23 cellular contexts compared by ENCODE assay signal in genomic region chr10:13490503-13490902, GRCh38.
"Had no signal": no experiment of that assay in that cellular context is flagged by ENCODE, and none has a peak within 500 bp of the region (broad histone marks: within the 10 kb centered on the region; RNA-seq: fewer than 3 reads in every experiment).

No MANE protein-coding gene starts in this region.

- H3K36me3 ChIP-seq: SJSA1 had no signal

- H3K4me3 ChIP-seq: MG63, SJSA1, SK-N-MC had no signal

- H3K9me3 ChIP-seq: MG63, SJSA1 had no signal

- DNase-seq: Karpas-422, KG1, MG63, NCI-H1092 treated with DMSO at 0.1 percent for 48 hours, NCI-H1436, NCI-H187, NCI-H2029, NCI-H2081 treated with DMSO at 0.1 percent for 48 hours, NCI-H2171, NCI-H226, NCI-H446, NCI-H510A, NCI-H524 treated with DMSO at 0.1 percent for 48 hours, NCI-H69, NCI-H774, Right ventricle myocardium superior, RPMI8226, SIG-M5 had no signal

- H3K4me1 ChIP-seq: SJSA1 had no signal

- H3K27ac ChIP-seq: HL-60, SJSA1, SK-N-MC had no signal

- FAIRE-seq: HTR-8/SVneo, RCC 7860 had no signal

- H3K27me3 ChIP-seq: MG63, SJSA1 had no signal
